8 cellular contexts compared by ENCODE assay signal in the genomic region with DNA sequence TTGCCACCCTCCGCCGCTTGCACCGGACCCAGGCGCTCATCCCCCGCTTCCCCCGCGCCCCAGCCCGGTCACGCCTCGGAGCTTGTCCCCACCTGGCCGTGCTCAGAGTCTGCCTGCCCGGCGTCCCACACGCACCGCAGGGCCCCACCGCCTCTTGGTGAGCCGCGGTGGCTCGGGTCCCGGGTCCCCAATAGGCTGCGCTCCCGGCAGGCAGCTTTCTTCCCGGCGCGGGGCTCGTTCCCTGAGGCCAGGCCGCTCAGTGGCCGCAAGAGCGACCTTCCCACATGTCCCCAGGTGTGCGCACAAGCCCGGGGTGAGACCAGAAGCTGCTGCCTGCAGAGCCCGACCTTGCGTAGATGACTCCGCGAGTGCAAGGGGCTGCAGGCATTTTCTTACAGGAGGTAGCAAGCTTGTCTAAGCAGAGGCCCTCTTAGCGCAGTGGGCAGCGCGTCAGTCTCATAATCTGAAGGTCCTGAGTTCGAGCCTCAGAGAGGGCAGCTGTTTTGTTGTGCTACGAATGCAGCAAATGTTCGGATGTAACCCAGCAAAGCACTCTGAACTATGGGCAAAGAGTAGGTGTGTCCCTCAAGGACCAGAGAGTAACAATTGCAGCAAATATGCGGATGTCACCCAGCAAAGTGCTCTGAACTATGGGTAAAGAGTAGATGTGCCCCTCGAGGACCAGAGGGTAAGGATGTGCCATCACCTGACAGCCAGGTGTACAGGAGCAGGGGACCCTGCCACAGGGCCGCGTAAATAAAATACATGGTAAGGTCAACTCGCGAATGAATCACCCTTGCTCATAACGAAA. TPM values are rescaled to one million over a fixed set of nuclear protein-coding genes. Genes with fewer than 3 reads are reported as not detected.
DNase-seq lines count a peak whose midpoint lies in the region; ATAC-seq, FAIRE-seq and TF ChIP-seq lines count a peak whose summit lies in the region.

No MANE protein-coding gene starts in this region.

- no peak for TF ChIP-seq EP300 in esophagus muscularis mucosa (IDR thresholded peaks at IDR 0.05)

- no peak for TF ChIP-seq POLR2A in esophagus muscularis mucosa (IDR thresholded peaks at IDR 0.05; ENCODE audit: low read depth)
- no peak for TF ChIP-seq POLR2A in H54 (IDR thresholded peaks at IDR 0.05; ENCODE audit: low read depth, low read length)

- POLR2A ChIA-PET in HEK293T (lab: Yijun Ruan, JAX): interaction anchor here (1.1 to 1.2 kb wide), 2 partner anchors 14 to 36 kb away, joined by 3 to 6 read pairs; a partner anchor contains a TSS

- no peak overlapping the region for H3K4me3 Mint-ChIP-seq in central memory CD8-positive, alpha-beta T cell

- no peaks in the 10 kb centered on the region for H3K9me3 Mint-ChIP-seq in central memory CD8-positive, alpha-beta T cell

- peak; percentile 78 for DNase-seq in HEK293T (ENCODE audit: extremely low spot score)
- DNase-seq in NCI-H526 (lab: John Stamatoyannopoulos, UW): peak; percentile 61 to 75
- DNase-seq in central memory CD8-positive, alpha-beta T cell (ENCODE audit: low spot score in 2 of 2): no peak
- no peak for DNase-seq in esophagus muscularis mucosa (ENCODE audit: extremely low spot score)
- DNase-seq in H54 (ENCODE audit: insufficient read length, low spot score): no peak

- H3K4me3 ChIP-seq in mesodermal cell (ENCODE audit: extremely low read depth, insufficient read depth, low read length, poor library complexity, severe bottlenecking): peak overlapping the region; percentile 54
- H3K4me3 ChIP-seq in esophagus muscularis mucosa: peak overlapping the region in 1 of 4 donors; percentile 18

- no peaks in the 10 kb centered on the region for H3K36me3 ChIP-seq in ES-I3 (ENCODE audit: insufficient read depth, low read length)
- no peaks in the 10 kb centered on the region for H3K36me3 ChIP-seq in mesodermal cell (ENCODE audit: control insufficient read depth, insufficient read depth, low read length)
- no peaks in the 10 kb centered on the region for H3K36me3 ChIP-seq in esophagus muscularis mucosa

- H3K4me1 ChIP-seq in ES-I3 (ENCODE audit: insufficient read depth, low read length): no peaks in the 10 kb centered on the region
- no peaks in the 10 kb centered on the region for H3K4me1 ChIP-seq in mesodermal cell (ENCODE audit: control insufficient read depth, insufficient read depth, low read length, poor library complexity, severe bottlenecking)
- H3K4me1 ChIP-seq in esophagus muscularis mucosa: peaks cover 0 to 4% (median 0%) of the 10 kb centered on the region in 4 donors

- TF ChIP-seq CTCF in esophagus muscularis mucosa (IDR thresholded peaks at IDR 0.05): no peak

- H3K4me1 Mint-ChIP-seq in central memory CD8-positive, alpha-beta T cell: peaks cover 10% of the 10 kb centered on the region

- H3K27me3 ChIP-seq in esophagus muscularis mucosa: peaks cover 0 to 77% (median 9%) of the 10 kb centered on the region in 4 donors

- 0% methylated on average over 25 to 48 of the region's 48 CpGs for WGBS in mesodermal cell (ENCODE audit: insufficient coverage in 2 of 2), 2 experiments
- 6% methylated on average over 28 of the region's 48 CpGs for WGBS in esophagus muscularis mucosa

- H3K9me3 ChIP-seq in ES-I3 (ENCODE audit: control insufficient read depth, insufficient read depth, low read length): no peaks in the 10 kb centered on the region
- no peaks in the 10 kb centered on the region for H3K9me3 ChIP-seq in mesodermal cell (ENCODE audit: control insufficient read depth, low read length)
- H3K9me3 ChIP-seq in esophagus muscularis mucosa: peaks cover 0 to 8% (median 2%) of the 10 kb centered on the region in 4 donors

- H3K27me3 Mint-ChIP-seq in central memory CD8-positive, alpha-beta T cell: peaks cover 82% of the 10 kb centered on the region

- intact Hi-C loops in esophagus muscularis mucosa (cut with DNase I): no loop called here

- no peak for FAIRE-seq in H54 (lab: Jason Lieb, UNC)

- H3K27ac ChIP-seq in mesodermal cell (ENCODE audit: low read depth, low read length, severe bottlenecking): no peak overlapping the region
- no peak overlapping the region for H3K27ac ChIP-seq in esophagus muscularis mucosa (replicated peaks in 1 of 4)

- no peak for ATAC-seq in central memory CD8-positive, alpha-beta T cell (replicated peaks; ENCODE audit: extremely low read depth, poor library complexity, severe bottlenecking)
- ATAC-seq in HG03175 (IDR thresholded peaks at IDR 0.05; ENCODE audit: unreplicated experiment): no peak

- H3K36me3 Mint-ChIP-seq in central memory CD8-positive, alpha-beta T cell (ENCODE audit: insufficient read depth): peaks cover 4% of the 10 kb centered on the region

- H3K9ac ChIP-seq in ES-I3 (ENCODE audit: low read depth, low read length): peak overlapping the region; percentile 61; the same call in 1 of the 2 replicates

- CTCF ChIA-PET in HEK293T (lab: Yijun Ruan, JAX): interaction anchor here (1.0 to 2.1 kb wide), 2 partner anchors 14 to 73 kb away, joined by 3 to 13 read pairs; no protein-coding TSS in a partner anchor

- H3K27ac Mint-ChIP-seq in central memory CD8-positive, alpha-beta T cell (ENCODE audit: low read depth): peak overlapping the region; percentile 72

TF ChIP-seq in HEK293T, 16 proteins besides CTCF, POLR2A, EP300 and RAD21:
- TF ChIP-seq SP1 (IDR thresholded peaks at IDR 0.05): no peak
- no peak for TF ChIP-seq LEF1 (IDR thresholded peaks at IDR 0.05; ENCODE audit: borderline replicate concordance)
- TF ChIP-seq TARDBP (IDR thresholded peaks at IDR 0.05): no peak; the same call in 1 of the 2 replicates
- TF ChIP-seq ARNT (IDR thresholded peaks at IDR 0.05): 0 out of 2 replicates have a peak, but pooled peaks have one; percentile 19
- TF ChIP-seq, protein P1, sequence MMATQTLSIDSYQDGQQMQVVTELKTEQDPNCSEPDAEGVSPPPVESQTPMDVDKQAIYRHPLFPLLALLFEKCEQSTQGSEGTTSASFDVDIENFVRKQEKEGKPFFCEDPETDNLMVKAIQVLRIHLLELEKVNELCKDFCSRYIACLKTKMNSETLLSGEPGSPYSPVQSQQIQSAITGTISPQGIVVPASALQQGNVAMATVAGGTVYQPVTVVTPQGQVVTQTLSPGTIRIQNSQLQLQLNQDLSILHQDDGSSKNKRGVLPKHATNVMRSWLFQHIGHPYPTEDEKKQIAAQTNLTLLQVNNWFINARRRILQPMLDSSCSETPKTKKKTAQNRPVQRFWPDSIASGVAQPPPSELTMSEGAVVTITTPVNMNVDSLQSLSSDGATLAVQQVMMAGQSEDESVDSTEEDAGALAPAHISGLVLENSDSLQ (IDR thresholded peaks at IDR 0.05): peak; percentile 88
- TF ChIP-seq CTBP1 (IDR thresholded peaks at IDR 0.05; ENCODE audit: borderline replicate concordance): peak; percentile 96

RNA-seq across cellular contexts. Expression of a gene that starts 15.6 kb away (rescaled TPM):
- polyA plus RNA-seq in mesodermal cell (2013, experiment 1 of 2): not detected
- not detected for polyA plus RNA-seq in mesodermal cell (2013, experiment 2 of 2)
- total RNA-seq in esophagus muscularis mucosa: not detected

RNA-seq across cellular contexts. Expression of a gene that starts 35.8 kb away (rescaled TPM):
- polyA plus RNA-seq in mesodermal cell (2013, experiment 1 of 2): 10.0 TPM
- 8.7 TPM for polyA plus RNA-seq in mesodermal cell (2013, experiment 2 of 2)
- 10 to 100 TPM in 3 of 4 donors, 1 to 10 TPM in 1; 9.4 to 12.5 (median 11.2) TPM for total RNA-seq in esophagus muscularis mucosa

Comparison
In these comparisons a context has a peak if more than half of its experiments do, and no peak if none do; other contexts are left out.
1. DNase-seq: peak in HEK293T (single experiment) and NCI-H526 (2 of 2); none in central memory CD8-positive, alpha-beta T cell (0 of 2), esophagus muscularis mucosa (single experiment) and H54 (single experiment).